ENCODE assay signal across 8 cellular contexts in genomic region chr1:223129229-223129851, GRCh38.
DNase-seq lines count a peak whose midpoint lies in the region; ATAC-seq lines count a peak whose summit lies in the region.

No MANE protein-coding gene starts in this region.

- H3K27me3 Mint-ChIP-seq in memory B cell: peaks cover 20% of the 10 kb centered on the region

- ATAC-seq in GM18498 (IDR thresholded peaks at IDR 0.05; ENCODE audit: unreplicated experiment) (peak; percentile 59), memory B cell (ENCODE audit: low read depth) (peak; percentile 72)

- no peaks in the 10 kb centered on the region for H3K9me3 Mint-ChIP-seq in memory B cell

- peak; percentile 49 for DNase-seq in HK-2 (ENCODE audit: unreplicated experiment)
- DNase-seq in activated CD4-positive, alpha-beta T cell treated with anti-CD3 and anti-CD28 coated beads, Interleukin-2, amount 50 U/mL, for 1 hour: peak; percentile 60
- DNase-seq in ecto neural progenitor cell (ENCODE audit: low spot score): peak; percentile 90
- DNase-seq in memory B cell (ENCODE audit: low spot score in 2 of 2): peak; percentile 61 to 77
- DNase-seq in stimulated activated CD8-positive, alpha-beta memory T cell treated with anti-CD3 and anti-CD28 coated beads, Interleukin-15, amount 100 ng/mL, for 4 hours (ENCODE audit: low read depth in 2 of 2): peak; percentile 17 to 27
- DNase-seq in NCI-H2227 (lab: John Stamatoyannopoulos, UW; ENCODE audit: unreplicated experiment): no peak
- DNase-seq in DMS79 treated with DMSO at 0.1 percent for 48 hours (lab: John Stamatoyannopoulos, UW): no peak

- peak overlapping the region; percentile 68 for H3K4me3 Mint-ChIP-seq in memory B cell

- no peak overlapping the region for H3K27ac Mint-ChIP-seq in memory B cell

- peaks cover 2% of the 10 kb centered on the region for H3K36me3 Mint-ChIP-seq in memory B cell

- H3K4me1 Mint-ChIP-seq in memory B cell: peaks cover 16% of the 10 kb centered on the region

Comparison
In these comparisons a context has a peak if more than half of its experiments do, and no peak if none do; other contexts are left out.
1. DNase-seq: peak in HK-2 (single experiment), activated CD4-positive, alpha-beta T cell treated with anti-CD3 and anti-CD28 coated beads, Interleukin-2, amount 50 U/mL, for 1 hour (single experiment), ecto neural progenitor cell (single experiment), memory B cell (2 of 2) and stimulated activated CD8-positive, alpha-beta memory T cell treated with anti-CD3 and anti-CD28 coated beads, Interleukin-15, amount 100 ng/mL, for 4 hours (2 of 2); none in NCI-H2227 (single experiment) and DMS79 treated with DMSO at 0.1 percent for 48 hours (single experiment).